ENCODE assay signal across 8 cellular contexts in the genomic region with DNA sequence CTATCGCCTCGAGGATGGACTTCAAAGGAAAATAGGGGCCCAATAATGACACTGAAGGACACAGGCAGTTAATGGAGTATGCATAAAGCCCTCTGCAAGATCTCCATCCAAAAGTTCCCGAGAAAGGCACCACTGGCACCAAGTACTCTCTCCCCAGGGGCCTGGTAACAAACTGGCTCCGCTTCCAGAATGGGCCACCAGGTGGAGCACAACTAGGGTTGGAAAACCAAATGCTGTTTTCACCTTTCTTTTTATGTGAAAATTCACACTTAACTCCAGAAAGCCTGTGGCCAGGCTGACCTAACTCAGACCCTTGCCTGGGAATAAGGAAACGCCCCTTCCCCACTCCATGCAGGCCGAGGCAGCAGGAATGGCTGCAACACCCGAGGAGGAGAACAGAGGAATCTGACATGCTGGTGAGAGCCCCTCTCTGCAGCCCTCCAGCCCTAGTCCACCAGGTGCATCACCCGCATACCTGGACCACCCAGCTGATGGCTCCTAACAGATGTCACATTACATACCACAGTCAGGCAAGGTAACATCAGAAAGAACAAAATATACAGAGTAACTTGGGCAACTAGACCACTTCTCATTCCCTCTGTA. TPM values are rescaled to one million over a fixed set of nuclear protein-coding genes. Genes with fewer than 3 reads are reported as not detected.
DNase-seq lines count a peak whose midpoint lies in the region; FAIRE-seq and TF ChIP-seq lines count a peak whose summit lies in the region.

No MANE protein-coding gene starts in this region.

- no peaks in the 10 kb centered on the region for H3K9me1 ChIP-seq in endothelial cell of umbilical vein (replicated peaks; ENCODE audit: control insufficient read depth, extremely low read depth, insufficient read depth, low read length)

- no peak overlapping the region for H3K9ac ChIP-seq in endothelial cell of umbilical vein (replicated peaks; ENCODE audit: extremely low read depth, insufficient read depth, low read length)

- peaks cover 57% of the 10 kb centered on the region for H3K79me2 ChIP-seq in endothelial cell of umbilical vein (ENCODE audit: control insufficient read depth, insufficient read depth, low read length)

- POLR2A ChIA-PET in endothelial cell of umbilical vein (lab: Charles Lee): no interaction called here

- CTCF ChIA-PET in endothelial cell of umbilical vein (lab: Charles Lee): interaction anchor here (0.8 to 5.8 kb wide), 12 partner anchors 9 to 258 kb away, joined by 3 to 45 read pairs (median 6); a partner anchor contains a TSS

- TF ChIP-seq POLR2A in endothelial cell of umbilical vein (IDR thresholded peaks at IDR 0.05; ENCODE audit: low read depth, low read length): no peak

- H3K4me1 ChIP-seq in endothelial cell of umbilical vein (ENCODE audit: control insufficient read depth, extremely low read depth, insufficient read depth, low read length): no peaks in the 10 kb centered on the region

- H3K36me3 ChIP-seq in endothelial cell of umbilical vein (ENCODE audit: control insufficient read depth in 2 of 2, extremely low read depth in 1 of 2, insufficient read depth in 2 of 2, low read length in 2 of 2): no peaks in the 10 kb centered on the region

- H3K4me3 ChIP-seq in endothelial cell of umbilical vein (replicated peaks in 1 of 3; ENCODE audit: insufficient read depth in 1 of 3, low read depth in 1 of 3, low read length in 3 of 3): no peak overlapping the region

- peak; percentile 86 for FAIRE-seq in endothelial cell of umbilical vein (lab: Jason Lieb, UNC)

- no peak overlapping the region for H3K4me2 ChIP-seq in endothelial cell of umbilical vein (ENCODE audit: insufficient read depth, low read length)

- TF ChIP-seq CTCF in endothelial cell of umbilical vein (IDR thresholded peaks at IDR 0.05; ENCODE audit: extremely low read depth in 1 of 2, insufficient read depth in 1 of 2, low read depth in 1 of 2, low read length in 2 of 2): peak; percentile 86 to 87

- no peak overlapping the region for H3K27ac ChIP-seq in endothelial cell of umbilical vein (ENCODE audit: insufficient read depth, low read depth, low read length)

- DNase-seq in NCI-H510A treated with DMSO at 0.1 percent for 48 hours (lab: John Stamatoyannopoulos, UW) (peak; percentile 49), NCI-H510A (lab: John Stamatoyannopoulos, UW) (no peak), NCI-H345 treated with DMSO at 0.1 percent for 48 hours (lab: John Stamatoyannopoulos, UW; ENCODE audit: unreplicated experiment) (peak; percentile 9), endothelial cell of umbilical vein (ENCODE audit: low read depth, low spot score) (peak; percentile 51), mucosa of gallbladder (ENCODE audit: low spot score) (peak; percentile 52), globus pallidus (ENCODE audit: low spot score) (no peak)
- peak; percentile 91 for DNase-seq in activated CD8-positive, alpha-beta memory T cell treated with anti-CD3 and anti-CD28 coated beads for 24 hours
- DNase-seq in stimulated activated CD8-positive, alpha-beta memory T cell treated with anti-CD3 and anti-CD28 coated beads, Interleukin-7, amount 100 ng/mL, for 4 hours (ENCODE audit: low read depth in 2 of 2): peak; percentile 49 to 60

- no peak overlapping the region for H2AFZ ChIP-seq in endothelial cell of umbilical vein (ENCODE audit: low read depth, low read length)

- no peaks in the 10 kb centered on the region for H3K27me3 ChIP-seq in endothelial cell of umbilical vein (ENCODE audit: control insufficient read depth in 2 of 2, insufficient read depth in 2 of 2, low read length in 2 of 2)

- dilution Hi-C loops in endothelial cell of umbilical vein (cut with MboI; ENCODE audit: extremely low pct_ligation_motif_present, low sequenced_read_pairs): no loop called here

- no peaks in the 10 kb centered on the region for H4K20me1 ChIP-seq in endothelial cell of umbilical vein (replicated peaks; ENCODE audit: control insufficient read depth, extremely low read depth, insufficient read depth, low read length)

- BruUV-seq in endothelial cell of umbilical vein (replicated peaks; lab: Mats Ljungman, UMichigan): no TSS peak

- H3K9me3 ChIP-seq in endothelial cell of umbilical vein (replicated peaks; ENCODE audit: control insufficient read depth, insufficient read depth, low read length): no peaks in the 10 kb centered on the region

- intact Hi-C loops in endothelial cell of umbilical vein (cut with micrococcal nuclease): loop anchor here (1.0 to 2.0 kb wide), 3 partner anchors 41 to 259 kb away; a partner anchor contains a TSS

TF ChIP-seq in endothelial cell of umbilical vein, 7 proteins besides CTCF, POLR2A, EP300 and RAD21:
- TF ChIP-seq POLR2AphosphoS5 (IDR thresholded peaks at IDR 0.05; ENCODE audit: insufficient read depth, low read depth, low read length): no peak
- TF ChIP-seq JUN (IDR thresholded peaks at IDR 0.05; ENCODE audit: borderline replicate concordance, insufficient read depth, insufficient read length, low read depth): no peak
- TF ChIP-seq FOS (IDR thresholded peaks at IDR 0.05; ENCODE audit: borderline replicate concordance, insufficient read depth, low read length): no peak
- TF ChIP-seq GATA2 (IDR thresholded peaks at IDR 0.05; ENCODE audit: insufficient read depth, insufficient read length, low read depth, low read length): no peak

RNA-seq across cellular contexts. Expression of a gene that starts 42.8 kb away (rescaled TPM):
- total RNA-seq in endothelial cell of umbilical vein: 25.5 and 30.6 TPM in 2 replicates
- polyA plus RNA-seq in endothelial cell of umbilical vein: 8.1 and 8.2 TPM in 2 replicates
- 9.7 and 9.9 TPM in 2 replicates for polyA plus RNA-seq in endothelial cell of umbilical vein (2011; cell fraction: cytosol; rRNA removed)
- 16.6 and 16.8 TPM in 2 replicates for polyA plus RNA-seq in endothelial cell of umbilical vein (2011; cell fraction: nucleus; rRNA removed)
- 16.2 and 17.5 TPM in 2 replicates for polyA plus RNA-seq in endothelial cell of umbilical vein (2012)
- polyA minus RNA-seq in endothelial cell of umbilical vein: 15.5 and 17.0 TPM in 2 replicates
- polyA minus RNA-seq in endothelial cell of umbilical vein (2011; cell fraction: cytosol; rRNA and poly(A)+ RNA removed): 72.9 TPM
- 13.3 and 15.1 TPM in 2 replicates for polyA minus RNA-seq in endothelial cell of umbilical vein (2011; cell fraction: nucleus; rRNA and poly(A)+ RNA removed)
- total RNA-seq in mucosa of gallbladder: 24.4 TPM

Comparison
In these comparisons a context has a peak if more than half of its experiments do, and no peak if none do; other contexts are left out.
1. DNase-seq: peak in NCI-H510A treated with DMSO at 0.1 percent for 48 hours (single experiment), NCI-H345 treated with DMSO at 0.1 percent for 48 hours (single experiment), activated CD8-positive, alpha-beta memory T cell treated with anti-CD3 and anti-CD28 coated beads for 24 hours (single experiment), endothelial cell of umbilical vein (single experiment), mucosa of gallbladder (single experiment) and stimulated activated CD8-positive, alpha-beta memory T cell treated with anti-CD3 and anti-CD28 coated beads, Interleukin-7, amount 100 ng/mL, for 4 hours (2 of 2); none in NCI-H510A (single experiment) and globus pallidus (single experiment).